26 cellular contexts compared by ENCODE assay signal in the genomic region with DNA sequence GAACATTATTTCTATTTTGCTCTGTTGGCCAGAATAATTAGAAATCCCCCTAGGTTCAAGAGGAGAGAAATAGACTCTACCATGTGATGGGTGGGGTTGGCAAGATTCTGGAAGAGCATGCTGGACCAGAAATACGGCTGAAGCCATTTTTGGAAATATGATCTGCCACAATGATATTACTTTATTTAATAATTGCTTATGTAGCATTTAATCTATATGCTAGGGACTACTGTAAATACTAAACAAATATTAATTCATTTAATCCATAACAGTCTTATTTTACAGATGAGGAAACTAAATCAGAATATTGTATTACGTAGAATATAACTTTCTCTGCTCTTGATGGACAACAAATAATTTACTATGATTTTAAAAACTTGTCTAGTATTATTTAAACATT.
"Had no signal": no experiment of that assay in that cellular context is flagged by ENCODE, and none has a peak within 500 bp of the region (broad histone marks: within the 10 kb centered on the region; RNA-seq: fewer than 3 reads in every experiment).

No MANE protein-coding gene starts in this region.

- H3K4me1 Mint-ChIP-seq: activated CD4-positive, alpha-beta T cell treated with anti-CD3 and anti-CD28 coated beads, Interleukin-2, amount 10 ng/mL, durations not matched to agents 24 days and 14 days had no signal

- H3K27ac ChIP-seq: breast epithelium, left ventricle myocardium inferior, neutrophil, psoas muscle, right atrium auricular region, spleen, WERI-Rb-1 had no signal

- H3K9me3 Mint-ChIP-seq: activated CD4-positive, alpha-beta T cell treated with anti-CD3 and anti-CD28 coated beads, Interleukin-2, amount 10 ng/mL, durations not matched to agents 24 days and 14 days had no signal

- H3K36me3 ChIP-seq: breast epithelium, esophagus squamous epithelium, left ventricle myocardium inferior, neutrophil, ovary, right atrium auricular region, spleen, tibial nerve, WERI-Rb-1 had no signal

- H3K27me3 ChIP-seq: breast epithelium, esophagus squamous epithelium, neutrophil, ovary, right atrium auricular region, spleen, tibial nerve had no signal

- H3K4me3 ChIP-seq: breast epithelium, esophagus squamous epithelium, left ventricle myocardium inferior, lung, ovary, psoas muscle, right atrium auricular region, spleen, tibial nerve had no signal

- H3K27ac Mint-ChIP-seq: activated CD4-positive, alpha-beta memory T cell treated with anti-CD3 and anti-CD28 coated beads for 36 hours; activated CD4-positive, alpha-beta T cell treated with anti-CD3 and anti-CD28 coated beads, Interleukin-2, amount 10 ng/mL, durations not matched to agents 24 days and 14 days; endodermal cell had no signal

- H3K36me3 Mint-ChIP-seq: activated CD4-positive, alpha-beta memory T cell treated with anti-CD3 and anti-CD28 coated beads for 36 hours had no signal

- ATAC-seq: activated CD4-positive, CD25-positive, alpha-beta regulatory T cell treated with anti-CD3 and anti-CD28 coated beads, Interleukin-2, amount 50 U/mL, for 24 hours; psoas muscle had no signal

- H3K4me3 Mint-ChIP-seq: activated CD4-positive, alpha-beta memory T cell treated with anti-CD3 and anti-CD28 coated beads for 36 hours; activated CD4-positive, alpha-beta T cell treated with anti-CD3 and anti-CD28 coated beads, Interleukin-2, amount 10 ng/mL, durations not matched to agents 24 days and 14 days; endodermal cell; nephron progenitor cell had no signal

- H3K27me3 Mint-ChIP-seq: activated CD4-positive, alpha-beta memory T cell treated with anti-CD3 and anti-CD28 coated beads for 36 hours had no signal

- DNase-seq: activated CD4-positive, alpha-beta memory T cell treated with anti-CD3 and anti-CD28 coated beads for 36 hours; activated CD4-positive, alpha-beta T cell treated with anti-CD3 and anti-CD28 coated beads, Interleukin-2, amount 10 ng/mL, durations not matched to agents 24 days and 14 days; activated CD8-positive, alpha-beta memory T cell treated with anti-CD3 and anti-CD28 coated beads, Interleukin-2, amount 50 U/mL, for 4 hours; activated gamma-delta T cell; activated naive CD4-positive, alpha-beta T cell treated with anti-CD3 and anti-CD28 coated beads, Interleukin-2, amount 50 U/mL, for 16 hours; activated T-cell treated with anti-CD3 and anti-CD28 coated beads, Interleukin-2, amount 50 U/mL, for 1 hour; amniotic stem cell; central memory CD4-positive, alpha-beta T cell; endodermal cell; esophagus squamous epithelium; islet precursor cell; left ventricle myocardium inferior; mesendoderm; nephron progenitor cell; ovary; psoas muscle; spleen; stimulated activated naive CD4-positive, alpha-beta T cell; T-helper 1 cell; WERI-Rb-1 had no signal

- H3K9me3 ChIP-seq: breast epithelium, esophagus squamous epithelium, left ventricle myocardium inferior, neutrophil, ovary, psoas muscle, right atrium auricular region, tibial nerve had no signal

- H3K4me1 ChIP-seq: breast epithelium, left ventricle myocardium inferior, spleen had no signal
